In the genomic region with DNA sequence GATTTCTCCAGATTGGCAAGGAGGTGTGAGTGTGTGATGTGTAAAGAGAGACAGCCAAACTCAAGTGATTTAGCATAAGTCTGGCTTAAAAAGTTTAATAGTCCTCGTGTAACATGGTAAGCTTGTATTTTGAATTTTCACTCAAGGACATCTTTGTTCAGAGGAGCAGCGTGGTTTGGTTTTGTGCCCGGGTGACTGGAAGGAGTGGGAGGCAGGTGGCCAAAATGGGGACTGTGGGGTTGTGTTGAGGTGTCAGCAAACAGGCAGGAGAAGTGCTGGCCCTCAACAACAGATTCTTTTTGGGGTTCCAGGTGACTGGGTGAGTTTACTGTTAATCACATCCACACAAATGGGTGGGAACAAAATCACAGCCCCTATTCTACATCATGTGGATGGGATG, we compare ENCODE assay signal across 33 cellular contexts.
DNase-seq lines count a peak whose midpoint lies in the region; ATAC-seq and TF ChIP-seq lines count a peak whose summit lies in the region.
"Had no signal": no experiment of that assay in that cellular context is flagged by ENCODE, and none has a peak within 500 bp of the region (broad histone marks: within the 10 kb centered on the region; RNA-seq: fewer than 3 reads in every experiment).

No MANE protein-coding gene starts in this region.

- TF ChIP-seq CTCF in nephron progenitor cell (IDR thresholded peaks at IDR 0.05): no peak

- no peaks in the 10 kb centered on the region for H3K36me3 Mint-ChIP-seq in nephron progenitor cell (ENCODE audit: low read depth)
- H3K36me3 Mint-ChIP-seq: CD8-positive, alpha-beta memory T cell; memory B cell had no signal

- peak; percentile 31 for DNase-seq in G401 (ENCODE audit: low spot score)
- peak in 35 of 61 donors; percentile 3 to 66 (median 22) for DNase-seq in caudate nucleus (lab: John Stamatoyannopoulos, UW)
- no peak for DNase-seq in nephron progenitor cell
- peak; percentile 41 for DNase-seq in superior temporal gyrus (ENCODE audit: extremely low spot score)
- DNase-seq in NCI-H187 treated with DMSO at 0.1 percent for 48 hours (lab: John Stamatoyannopoulos, UW): no peak
- DNase-seq in CD1c-positive myeloid dendritic cell (ENCODE audit: extremely low spot score): no peak
- DNase-seq in NCI-H2227 treated with DMSO at 0.1 percent for 48 hours (lab: John Stamatoyannopoulos, UW): no peak
- DNase-seq: activated B cell treated with CpG ODN at 0.5 μM for 24 hours; activated CD4-positive, alpha-beta T cell treated with anti-CD3 and anti-CD28 coated beads, Interleukin-2, amount 50 U/mL, for 48 hours; activated CD8-positive, alpha-beta memory T cell treated with anti-CD3 and anti-CD28 coated beads, Interleukin-2, amount 50 U/mL, for 48 hours; AML-193; CD8-positive, alpha-beta memory T cell; central memory CD4-positive, alpha-beta T cell; DMS153; HCEC 1CT; MG63; NCI-H2029 treated with DMSO at 0.1 percent for 48 hours; NCI-H345; Peyer's patch; retina; SIG-M5; stimulated activated CD4-positive, alpha-beta T cell treated with anti-CD3 and anti-CD28 coated beads, Interleukin-1b, Interleukin-23, amount 100 ng/mL, for 48 hours; stimulated activated CD8-positive, alpha-beta memory T cell treated with anti-CD3 and anti-CD28 coated beads, Interleukin-4, amount 100 ng/mL, for 48 hours; stomach; SW 1271; T1000; uterus had no signal

- ATAC-seq in GM21515 (IDR thresholded peaks at IDR 0.05; ENCODE audit: unreplicated experiment): no peak
- ATAC-seq: A549, K562 had no signal

- H3K4me1 Mint-ChIP-seq in nephron progenitor cell: peaks cover 86% of the 10 kb centered on the region
- H3K4me1 Mint-ChIP-seq: activated B cell treated with CpG ODN at 0.5 μM for 24 hours; activated naive CD4-positive, alpha-beta T cell treated with anti-CD3 and anti-CD28 coated beads, Interleukin-2, amount 50 U/mL, for 24 hours; CD8-positive, alpha-beta memory T cell; memory B cell had no signal

- H3K4me3 Mint-ChIP-seq in nephron progenitor cell: peak overlapping the region; percentile 4
- H3K4me3 Mint-ChIP-seq: activated B cell treated with CpG ODN at 0.5 μM for 24 hours; activated naive CD4-positive, alpha-beta T cell treated with anti-CD3 and anti-CD28 coated beads, Interleukin-2, amount 50 U/mL, for 24 hours; CD8-positive, alpha-beta memory T cell; memory B cell had no signal

- in situ Hi-C loops in G401 (cut with HindIII; ENCODE audit: low sequenced_read_pairs): no loop called here

- peak overlapping the region; percentile 32 for H3K27ac ChIP-seq in caudate nucleus (ENCODE audit: low read depth, low read length)
- H3K27ac ChIP-seq: A549, Peyer's patch, stomach, uterus had no signal

- H3K9me3 Mint-ChIP-seq in nephron progenitor cell: no peaks in the 10 kb centered on the region
- H3K9me3 Mint-ChIP-seq: activated B cell treated with CpG ODN at 0.5 μM for 24 hours; activated naive CD4-positive, alpha-beta T cell treated with anti-CD3 and anti-CD28 coated beads, Interleukin-2, amount 50 U/mL, for 24 hours; activated T-helper 2 cell treated with anti-CD3 and anti-CD28 coated beads, Interferon-gamma antibody, Interleukin-2, Interleukin-4, amounts not matched to agents 10 μg/mL and 5 μg/mL and 100 μg/mL, durations not matched to agents 14 hours and 24 hours and 36 hours had no signal

- H3K27ac Mint-ChIP-seq in nephron progenitor cell: peak overlapping the region; percentile 71
- H3K27ac Mint-ChIP-seq: activated B cell treated with CpG ODN at 0.5 μM for 24 hours; activated T-helper 2 cell treated with anti-CD3 and anti-CD28 coated beads, Interferon-gamma antibody, Interleukin-2, Interleukin-4, amounts not matched to agents 10 μg/mL and 5 μg/mL and 100 μg/mL, durations not matched to agents 14 hours and 24 hours and 36 hours; memory B cell had no signal

- no peaks in the 10 kb centered on the region for H3K27me3 Mint-ChIP-seq in nephron progenitor cell (ENCODE audit: low read depth, poor library complexity)
- H3K27me3 Mint-ChIP-seq: activated B cell treated with CpG ODN at 0.5 μM for 24 hours; activated naive CD4-positive, alpha-beta T cell treated with anti-CD3 and anti-CD28 coated beads, Interleukin-2, amount 50 U/mL, for 24 hours had no signal

Comparison
In these comparisons a context has a peak if more than half of its experiments do, and no peak if none do; other contexts are left out.
1. DNase-seq: peak in G401 (single experiment), caudate nucleus (35 of 61) and superior temporal gyrus (single experiment); none in nephron progenitor cell (single experiment), NCI-H187 treated with DMSO at 0.1 percent for 48 hours (single experiment), CD1c-positive myeloid dendritic cell (single experiment) and NCI-H2227 treated with DMSO at 0.1 percent for 48 hours (single experiment).